ENCODE assay signal across 10 cellular contexts in the genomic region with DNA sequence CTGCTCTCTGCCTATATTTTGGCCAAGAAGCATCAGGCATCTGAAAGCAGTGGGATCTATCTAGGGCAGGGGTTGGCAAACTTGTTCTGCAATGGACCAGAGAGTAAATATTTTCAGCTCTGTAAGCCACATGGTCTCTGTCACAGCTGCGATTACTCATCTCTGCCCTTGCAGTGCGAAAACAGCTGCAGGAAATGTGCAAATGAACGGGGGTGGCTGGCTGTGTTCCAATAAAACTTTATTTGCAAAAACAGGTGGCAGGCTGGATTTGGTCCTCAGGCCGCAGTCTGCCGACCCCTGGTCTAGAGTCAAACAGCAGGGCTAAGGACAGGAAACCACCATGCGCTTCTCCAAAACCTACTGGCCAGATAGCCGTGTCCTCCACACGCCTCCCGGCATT. TPM values are rescaled to one million over a fixed set of nuclear protein-coding genes. Genes with fewer than 3 reads are reported as not detected.
DNase-seq lines count a peak whose midpoint lies in the region; ATAC-seq, FAIRE-seq and TF ChIP-seq lines count a peak whose summit lies in the region.
"Had no signal": no experiment of that assay in that cellular context is flagged by ENCODE, and none has a peak within 500 bp of the region (broad histone marks: within the 10 kb centered on the region; RNA-seq: fewer than 3 reads in every experiment).

No MANE protein-coding gene starts in this region.

- no peak overlapping the region for H3K9ac ChIP-seq in K562 (ENCODE audit: insufficient read depth in 1 of 2, low read depth in 2 of 2, low read length in 2 of 2)
- no peak overlapping the region for H3K9ac ChIP-seq in muscle layer of colon (ENCODE audit: low read length)

- no peak for TF ChIP-seq EP300 in K562 (IDR thresholded peaks at IDR 0.05; ENCODE audit: low read length)

- no peak for TF ChIP-seq POLR2A in K562 (conservative IDR thresholded peaks at IDR 0.05)

- DNase-seq in A172 (ENCODE audit: low spot score) (peak; percentile 67), K562 (ENCODE audit: extremely low read depth in 1 of 4, low spot score in 3 of 4) (no peak), SW 1271 (lab: John Stamatoyannopoulos, UW) (no peak), NCI-H2227 treated with DMSO at 0.1 percent for 48 hours (lab: John Stamatoyannopoulos, UW) (no peak), cerebellum (ENCODE audit: low spot score) (no peak)

- no peak overlapping the region for H3K27ac ChIP-seq in K562 (ENCODE audit: extremely low read depth, low read depth, low read length)
- H3K27ac ChIP-seq in muscle layer of colon (ENCODE audit: low read depth, low read length): peak overlapping the region; percentile 26

- peak; percentile 89 for ATAC-seq in GM19043 (IDR thresholded peaks at IDR 0.05; ENCODE audit: low read depth, unreplicated experiment)
- ATAC-seq in HG03135 (IDR thresholded peaks at IDR 0.05; ENCODE audit: unreplicated experiment): peak; percentile 80
- no peak for ATAC-seq in K562

- 62% methylated on average over 9 of the region's 9 CpGs for WGBS in K562 (ENCODE audit: insufficient coverage, low coverage, missing lambda C conversion rate)

- H3K9me3 ChIP-seq in K562 (replicated peaks; ENCODE audit: control insufficient read depth, insufficient read depth, low read depth, low read length) (no peaks in the 10 kb centered on the region), muscle layer of colon (ENCODE audit: low read length) (no peaks in the 10 kb centered on the region)

- no peak for TF ChIP-seq RAD21 in K562 (CRISPR knock-in tag; conservative IDR thresholded peaks at IDR 0.05 in 1 of 2, IDR thresholded peaks at IDR 0.05 in 1 of 2)

- intact Hi-C loops in K562 (cut with micrococcal nuclease): no loop called here

- no peaks in the 10 kb centered on the region for H3K9me1 ChIP-seq in K562 (ENCODE audit: control insufficient read depth, insufficient read depth, low read length)

- no peaks in the 10 kb centered on the region for H3K36me3 ChIP-seq in K562 (ENCODE audit: control insufficient read depth, insufficient read depth, low read length)
- H3K36me3 ChIP-seq in muscle layer of colon (ENCODE audit: insufficient read depth, low read length): peaks cover 42% of the 10 kb centered on the region

- no peak overlapping the region for H3K4me2 ChIP-seq in K562 (ENCODE audit: insufficient read depth, low read length)

- no peaks in the 10 kb centered on the region for H3K27me3 ChIP-seq in K562 (ENCODE audit: control insufficient read depth in 2 of 2, insufficient read depth in 2 of 2, low read length in 2 of 2)
- H3K27me3 ChIP-seq in muscle layer of colon (ENCODE audit: control insufficient read depth in 1 of 2, insufficient read depth in 2 of 2, low read length in 2 of 2): no peaks in the 10 kb centered on the region

- no peaks in the 10 kb centered on the region for H3K79me2 ChIP-seq in K562 (ENCODE audit: control insufficient read depth, insufficient read depth, low read length)

- TF ChIP-seq CTCF in K562 (IDR thresholded peaks at IDR 0.05 in 2 of 3, conservative IDR thresholded peaks at IDR 0.05 in 1 of 3; ENCODE audit: insufficient read depth in 2 of 3, low read depth in 1 of 3, low read length in 3 of 3): no peak

- 0 out of 2 replicates have a peak, but pooled peaks cover 3% of the 10 kb centered on the region for H4K20me1 ChIP-seq in K562 (replicated peaks; ENCODE audit: control insufficient read depth, insufficient read depth, low read length)

- BruUV-seq in K562 (replicated peaks; lab: Mats Ljungman, UMichigan): no TSS peak

- POLR2A ChIA-PET in K562 (lab: Yijun Ruan, JAX): interaction anchor here (1.2 kb wide), 1 partner anchor 17 kb away, joined by 4 read pairs; no protein-coding TSS in a partner anchor

- FAIRE-seq in K562 (lab: Jason Lieb, UNC): no peak
- FAIRE-seq: G401.6 had no signal

- in situ Hi-C loops in K562 (cut with MboI): no loop called here

- CTCF ChIA-PET in K562 (lab: Yijun Ruan, JAX; ENCODE audit: low intra/inter-chr PET ratio): no interaction called here

- peaks cover 0 to 9% of the 10 kb centered on the region in 2 experiments; a peak in 1 of 5 replicates for H3K4me1 ChIP-seq in K562 (replicated peaks in 1 of 2; ENCODE audit: control insufficient read depth in 2 of 2, insufficient read depth in 2 of 2, low read length in 2 of 2)
- peaks cover 39% of the 10 kb centered on the region for H3K4me1 ChIP-seq in muscle layer of colon (ENCODE audit: insufficient read depth, low read length)

- no peak overlapping the region for H2AFZ ChIP-seq in K562 (ENCODE audit: low read depth, low read length)

- no peak overlapping the region for H3K4me3 ChIP-seq in K562
- H3K4me3 ChIP-seq in muscle layer of colon (ENCODE audit: low read depth in 1 of 2, low read length in 2 of 2): no peak overlapping the region
- H3K4me3 ChIP-seq: skin epidermis had no signal

TF ChIP-seq in K562, 482 proteins besides CTCF, POLR2A, EP300 and RAD21 (continues in another document):
- peak; percentile 28; the same call in 1 of the 2 replicates for TF ChIP-seq CBFA2T3 (IDR thresholded peaks at IDR 0.05)
- TF ChIP-seq EGR1 (conservative IDR thresholded peaks at IDR 0.05): peak; percentile 30; the same call in 1 of the 2 replicates
- TF ChIP-seq NFIC (IDR thresholded peaks at IDR 0.05): peak; percentile 65
- TF ChIP-seq ZNF584 (CRISPR knock-in tag; IDR thresholded peaks at IDR 0.05; ENCODE audit: low read depth): no peak
- peak; percentile 47 for TF ChIP-seq CBFA2T2 (conservative IDR thresholded peaks at IDR 0.05)
- TF ChIP-seq, protein P1, sequence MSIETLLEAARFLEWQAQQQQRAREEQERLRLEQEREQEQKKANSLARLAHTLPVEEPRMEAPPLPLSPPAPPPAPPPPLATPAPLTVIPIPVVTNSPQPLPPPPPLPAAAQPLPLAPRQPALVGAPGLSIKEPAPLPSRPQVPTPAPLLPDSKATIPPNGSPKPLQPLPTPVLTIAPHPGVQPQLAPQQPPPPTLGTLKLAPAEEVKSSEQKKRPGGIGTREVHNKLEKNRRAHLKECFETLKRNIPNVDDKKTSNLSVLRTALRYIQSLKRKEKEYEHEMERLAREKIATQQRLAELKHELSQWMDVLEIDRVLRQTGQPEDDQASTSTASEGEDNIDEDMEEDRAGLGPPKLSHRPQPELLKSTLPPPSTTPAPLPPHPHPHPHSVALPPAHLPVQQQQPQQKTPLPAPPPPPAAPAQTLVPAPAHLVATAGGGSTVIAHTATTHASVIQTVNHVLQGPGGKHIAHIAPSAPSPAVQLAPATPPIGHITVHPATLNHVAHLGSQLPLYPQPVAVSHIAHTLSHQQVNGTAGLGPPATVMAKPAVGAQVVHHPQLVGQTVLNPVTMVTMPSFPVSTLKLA (conservative IDR thresholded peaks at IDR 0.05): 0 out of 4 replicates have a peak, but pooled peaks of 1 of the 2 experiments have one; percentile 31

RNA-seq across cellular contexts. Expression of a gene that starts 48.6 kb away (rescaled TPM):
- 21.9 and 26.5 TPM in 2 replicates for total RNA-seq in A172 (2014; rRNA removed; shearing (Covaris generic))
- 8.4 and 18.6 TPM in 2 replicates for total RNA-seq in K562 (2011; cell fraction: chromatin; rRNA removed; ENCODE audit: low replicate concordance)
- total RNA-seq in K562 (2011; cell fraction: nucleolus; rRNA removed): 5.9 and 8.7 TPM in 2 replicates
- 5.9 and 9.8 TPM in 2 replicates for total RNA-seq in K562 (2011; cell fraction: nucleoplasm; rRNA removed)
- total RNA-seq in K562 (2014; rRNA removed) (4.9 and 5.1 TPM in 2 replicates), K562 (2014; rRNA removed; fragmentation: Illumina TruSeq; extraction: Trizol) (3.7 and 3.8 TPM in 2 replicates), K562 (2015; rRNA removed; fragmentation: Illumina TruSeq; extraction: Trizol) (3.8 and 4.6 TPM in 2 replicates), K562 (2021) (5.9 and 7.3 TPM in 2 replicates), cerebellum (28.6 TPM)
- polyA plus RNA-seq in K562 (2011; rRNA removed) (2.3 and 2.9 TPM in 2 replicates), K562 (2014; fragmentation: Illumina TruSeq; extraction: Trizol) (4.0 and 4.4 TPM in 2 replicates), K562 (2014; fragmentation: Nextera tagmentation; extraction: Ambion mirVana) (1 to 10 TPM in 1 of 2 experiments, under 1 TPM in 1; 0.68 to 1.0 TPM), K562 (2014; rRNA removed) (3.0 and 4.9 TPM in 2 replicates)
- polyA plus RNA-seq in K562 (2011; cell fraction: cytosol; rRNA removed): 2.6 and 3.3 TPM in 2 replicates
- 6.1 and 6.5 TPM in 2 replicates for polyA plus RNA-seq in K562 (2011; cell fraction: nucleus; rRNA removed)
- 5.1 and 9.2 TPM in 2 replicates for polyA plus RNA-seq in K562 (2012)
- 3.9 and 5.0 TPM in 2 replicates for polyA minus RNA-seq in K562 (2011; rRNA and poly(A)+ RNA removed)
- 1.5 and 4.6 TPM in 2 replicates for polyA minus RNA-seq in K562 (2011; cell fraction: cytosol; rRNA and poly(A)+ RNA removed)
- 3.5 and 4.8 TPM in 2 replicates for polyA minus RNA-seq in K562 (2011; cell fraction: nucleus; rRNA and poly(A)+ RNA removed)

RNA-seq across cellular contexts. Expression of a gene that starts 48.6 kb away (rescaled TPM):
- 8.4 and 10.0 TPM in 2 replicates for total RNA-seq in A172 (2014; rRNA removed; shearing (Covaris generic))
- 60.3 and 88.6 TPM in 2 replicates for total RNA-seq in K562 (2011; cell fraction: chromatin; rRNA removed; ENCODE audit: low replicate concordance)
- total RNA-seq in K562 (2011; cell fraction: nucleolus; rRNA removed): 53.0 and 57.5 TPM in 2 replicates
- total RNA-seq in K562 (2011; cell fraction: nucleoplasm; rRNA removed): 31.6 and 38.6 TPM in 2 replicates
- total RNA-seq in K562 (2014; rRNA removed) (14.1 and 15.6 TPM in 2 replicates), K562 (2014; rRNA removed; fragmentation: Illumina TruSeq; extraction: Trizol) (8.6 and 10.0 TPM in 2 replicates), K562 (2015; rRNA removed; fragmentation: Illumina TruSeq; extraction: Trizol) (10.2 and 10.3 TPM in 2 replicates), K562 (2021) (17.3 and 18.6 TPM in 2 replicates), cerebellum (27.8 TPM)
- polyA plus RNA-seq in K562 (2011; rRNA removed) (8.9 and 9.6 TPM in 2 replicates), K562 (2014; fragmentation: Illumina TruSeq; extraction: Trizol) (7.8 and 8.7 TPM in 2 replicates), K562 (2014; fragmentation: Nextera tagmentation; extraction: Ambion mirVana) (1 to 10 TPM; 1.2 to 2.1 TPM), K562 (2014; rRNA removed) (12.5 and 13.2 TPM in 2 replicates)
- 5.5 and 9.9 TPM in 2 replicates for polyA plus RNA-seq in K562 (2011; cell fraction: cytosol; rRNA removed)
- 32.2 and 44.8 TPM in 2 replicates for polyA plus RNA-seq in K562 (2011; cell fraction: nucleus; rRNA removed)
- 8.3 and 13.2 TPM in 2 replicates for polyA plus RNA-seq in K562 (2012)
- 14.7 and 16.1 TPM in 2 replicates for polyA minus RNA-seq in K562 (2011; rRNA and poly(A)+ RNA removed)
- polyA minus RNA-seq in K562 (2011; cell fraction: cytosol; rRNA and poly(A)+ RNA removed): 6.1 and 11.1 TPM in 2 replicates
- polyA minus RNA-seq in K562 (2011; cell fraction: nucleus; rRNA and poly(A)+ RNA removed): 35.5 and 48.8 TPM in 2 replicates
